9 cellular contexts compared by ENCODE assay signal in the genomic region with DNA sequence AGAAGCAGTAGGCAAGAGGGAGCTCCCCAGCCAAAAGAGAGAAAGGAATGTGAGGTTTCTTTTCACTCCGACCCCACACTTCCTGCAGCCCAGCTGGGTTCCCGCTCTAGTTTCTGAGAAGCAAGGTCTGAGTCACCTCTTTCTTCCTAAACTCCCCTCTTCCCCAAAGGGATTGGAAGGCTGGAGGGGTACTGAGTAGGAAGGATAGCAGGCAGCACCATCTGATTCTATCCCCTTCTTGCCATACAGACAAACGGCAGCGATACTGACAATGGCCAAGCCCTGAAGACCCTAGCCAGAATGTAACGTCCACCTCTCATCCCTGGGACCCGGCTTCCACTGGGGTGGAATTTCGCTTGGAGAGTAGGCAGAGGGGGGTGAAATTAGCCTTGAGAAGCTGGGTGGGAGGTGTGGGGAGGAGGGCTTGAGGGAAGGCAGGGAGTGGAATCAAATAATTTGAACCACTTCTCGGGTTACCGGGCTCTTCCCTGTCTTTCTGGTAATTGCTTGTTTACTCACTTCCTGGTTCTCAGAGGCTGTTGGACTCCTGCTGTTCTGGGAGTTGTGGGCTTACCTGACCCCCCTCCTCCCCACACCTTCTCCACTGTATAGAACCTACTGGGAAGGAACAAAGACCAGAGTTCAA. TPM values are rescaled to one million over a fixed set of nuclear protein-coding genes. Genes with fewer than 3 reads are reported as not detected.
DNase-seq lines count a peak whose midpoint lies in the region; ATAC-seq and TF ChIP-seq lines count a peak whose summit lies in the region.
"Had no signal": no experiment of that assay in that cellular context is flagged by ENCODE, and none has a peak within 500 bp of the region (broad histone marks: within the 10 kb centered on the region; RNA-seq: fewer than 3 reads in every experiment).

No MANE protein-coding gene starts in this region.

- H3K4me1 ChIP-seq in HUES6 (ENCODE audit: control insufficient read depth, insufficient read depth, low read length) (peaks cover 76% of the 10 kb centered on the region), PC-3 (ENCODE audit: insufficient read depth, low read length) (peaks cover 70% of the 10 kb centered on the region)

- TF ChIP-seq CTCF in AG04450 (IDR thresholded peaks at IDR 0.05; ENCODE audit: low read depth, low read length) (no peak), PC-3 (conservative IDR thresholded peaks at IDR 0.05; ENCODE audit: low read depth, low read length) (no peak), GM10248 (IDR thresholded peaks at IDR 0.05; ENCODE audit: control extremely low read depth, extremely low read depth, low read depth, missing control alignments) (no peak)

- H3K9ac ChIP-seq in HUES6 (ENCODE audit: low read length) (peak overlapping the region; percentile 70), PC-3 (ENCODE audit: low read length) (peak overlapping the region; percentile 60)

- no peaks in the 10 kb centered on the region for H3F3A ChIP-seq in PC-3 (ENCODE audit: low read length, unreplicated experiment)

- intact Hi-C loops in PC-3 (cut with micrococcal nuclease) = no loop called here

- ATAC-seq in PC-3 = peak; percentile 6; the same call in 1 of the 2 replicates
- no peak for ATAC-seq in HG03442 (IDR thresholded peaks at IDR 0.05; ENCODE audit: unreplicated experiment)
- ATAC-seq: gastroesophageal sphincter had no signal

- BruUV-seq in PC-3 (replicated peaks; lab: Mats Ljungman, UMichigan) = no TSS peak

- POLR2A ChIA-PET in AG04450 (lab: Yijun Ruan, JAX) (interaction anchor here (0.6 to 2.8 kb wide), 2 partner anchors 12 to 16 kb away, joined by 3 to 28 read pairs; a partner anchor contains a TSS), PC-3 (lab: Charles Lee; ENCODE audit: unreplicated experiment) (no interaction called here), GM10248 (lab: Yijun Ruan, JAX) (interaction anchor here (1.6 to 11.8 kb wide), 2 partner anchors 11 to 26 kb away, joined by 3 to 110 read pairs; a partner anchor contains a TSS)

- no peak for DNase-seq in AG04450 (ENCODE audit: low read depth, low spot score)
- DNase-seq in PC-3 = peak; percentile 52
- DNase-seq in fibroblast of peridontal ligament (ENCODE audit: extremely low read depth) = peak; percentile 62
- DNase-seq in AG08395 (ENCODE audit: low spot score) = no peak
- no peak for DNase-seq in UCSD-AML1 (lab: John Stamatoyannopoulos, UW; ENCODE audit: unreplicated experiment)
- no peak for DNase-seq in GM10248 (ENCODE audit: extremely low spot score)

- peak overlapping the region; percentile 87 for H3K27ac ChIP-seq in AG04450 (ENCODE audit: low read depth, low read length)
- peak overlapping the region; percentile 27; the same call in 1 of the 2 replicates for H3K27ac ChIP-seq in HUES6 (ENCODE audit: low read depth, low read length)
- H3K27ac ChIP-seq in PC-3 (ENCODE audit: low read length) = peak overlapping the region; percentile 91
- H3K27ac ChIP-seq: gastroesophageal sphincter had no signal

- H3K9me2 ChIP-seq in PC-3 (replicated peaks; ENCODE audit: low read length) = no peaks in the 10 kb centered on the region

- H3K9me3 ChIP-seq in AG04450 (ENCODE audit: control insufficient read depth, insufficient read depth, low read length) (no peaks in the 10 kb centered on the region; the same call in 1 of the 2 replicates), HUES6 (ENCODE audit: control insufficient read depth, insufficient read depth, low read depth, low read length) (no peaks in the 10 kb centered on the region), PC-3 (ENCODE audit: low read length) (no peaks in the 10 kb centered on the region)
- H3K9me3 ChIP-seq: gastroesophageal sphincter had no signal

- CTCF ChIA-PET in AG04450 (lab: Charles Lee) = interaction anchor here (1.1 to 1.6 kb wide), 4 partner anchors 8 to 64 kb away, joined by 3 to 4 read pairs (median 3); no protein-coding TSS in a partner anchor
- CTCF ChIA-PET in PC-3 (lab: Charles Lee) = no interaction called here
- CTCF ChIA-PET in GM10248 (lab: Yijun Ruan, JAX) = interaction anchor here (0.9 to 12.5 kb wide), 8 partner anchors 7 to 40 kb away, joined by 3 to 107 read pairs (median 8); a partner anchor contains a TSS

- no peak overlapping the region for H2AFZ ChIP-seq in PC-3 (ENCODE audit: low read length)

- H3K4me3 ChIP-seq in AG04450 (ENCODE audit: low read depth, low read length) (no peak overlapping the region), HUES6 (ENCODE audit: low read depth, low read length) (peak overlapping the region; percentile 59), PC-3 (ENCODE audit: low read length) (peak overlapping the region; percentile 35; the same call in 1 of the 2 replicates)
- H3K4me3 ChIP-seq: gastroesophageal sphincter had no signal

- H3K36me3 ChIP-seq in HUES6 (ENCODE audit: control insufficient read depth, insufficient read depth, low read length) = no peaks in the 10 kb centered on the region
- H3K36me3 ChIP-seq in PC-3 (ENCODE audit: low read depth, low read length) = no peaks in the 10 kb centered on the region
- H3K36me3 ChIP-seq: gastroesophageal sphincter had no signal

- H3K27me3 ChIP-seq in AG04450 (ENCODE audit: control insufficient read depth, insufficient read depth, low read length) (no peaks in the 10 kb centered on the region), HUES6 (ENCODE audit: control insufficient read depth, insufficient read depth, low read length) (peaks cover 84% of the 10 kb centered on the region), PC-3 (ENCODE audit: low read length) (no peaks in the 10 kb centered on the region)
- H3K27me3 ChIP-seq: gastroesophageal sphincter had no signal

- H3K4me2 ChIP-seq in PC-3 (ENCODE audit: low read length) = peak overlapping the region; percentile 74

- no peaks in the 10 kb centered on the region for H4K20me1 ChIP-seq in PC-3 (ENCODE audit: low read length)

- peaks cover 24% of the 10 kb centered on the region for H3K79me2 ChIP-seq in PC-3 (ENCODE audit: low read length)

RNA-seq across cellular contexts. Expression of a gene that starts 13.2 kb away (rescaled TPM):
- 20.4 and 20.7 TPM in 2 replicates for polyA plus RNA-seq in AG04450 (2011; rRNA removed)
- polyA minus RNA-seq in AG04450 (2011; rRNA and poly(A)+ RNA removed) = 26.6 and 31.9 TPM in 2 replicates
- 100 and 126 TPM in 2 replicates for total RNA-seq in PC-3 (2014; rRNA removed)

Comparison
In these comparisons a context has a peak if more than half of its experiments do, and no peak if none do; other contexts are left out.
1. DNase-seq: peak in PC-3 (single experiment) and fibroblast of peridontal ligament (single experiment); none in AG04450 (single experiment), AG08395 (single experiment), UCSD-AML1 (single experiment) and GM10248 (single experiment).
2. H3K27ac ChIP-seq: peak in every context shown above with its lines; median percentile 91 in PC-3; 87 in AG04450; 27 in HUES6.